Comparison of ENCODE assay signal across 17 cellular contexts in the genomic region with DNA sequence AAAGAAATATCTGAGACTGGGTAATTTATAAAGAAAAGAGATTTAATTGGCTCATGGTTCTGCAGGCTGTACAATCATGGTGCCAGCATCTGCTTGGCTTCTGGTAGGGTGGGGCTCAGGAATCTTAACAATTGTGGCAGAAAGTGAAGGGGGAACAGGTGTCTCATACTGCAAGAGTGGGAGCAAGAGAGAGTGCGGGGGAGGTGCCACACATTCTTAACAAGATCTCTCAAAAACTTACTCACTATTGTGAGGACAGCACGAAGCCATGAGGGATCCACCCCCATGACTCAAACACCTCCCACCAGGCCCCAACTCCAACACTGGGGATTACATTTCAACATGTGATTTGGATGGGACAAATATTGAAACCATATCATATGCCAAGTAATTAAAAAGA.
DNase-seq lines count a peak whose midpoint lies in the region; ATAC-seq and TF ChIP-seq lines count a peak whose summit lies in the region.
"Had no signal": no experiment of that assay in that cellular context is flagged by ENCODE, and none has a peak within 500 bp of the region (broad histone marks: within the 10 kb centered on the region; RNA-seq: fewer than 3 reads in every experiment).

No MANE protein-coding gene starts in this region.

- CTCF ChIA-PET in activated CD4-positive, alpha-beta T cell treated with anti-CD3 and anti-CD28 coated beads for 36 hours (lab: Charles Lee) = no interaction called here
- CTCF ChIA-PET in mammary epithelial cell (lab: Charles Lee; ENCODE audit: low non-redundant PET) (no interaction called here), SK-N-SH (lab: Yijun Ruan, JAX) (no interaction called here)

- H3K27me3 ChIP-seq in mammary epithelial cell (ENCODE audit: insufficient read depth, low read length) (no peaks in the 10 kb centered on the region), SK-N-SH (ENCODE audit: insufficient read depth) (no peaks in the 10 kb centered on the region)
- H3K27me3 ChIP-seq: Peyer's patch had no signal

- DNase-seq in activated CD4-positive, alpha-beta T cell treated with anti-CD3 and anti-CD28 coated beads for 36 hours = peak; percentile 12
- no peak for DNase-seq in activated CD4-positive, alpha-beta T cell treated with anti-CD3 and anti-CD28 coated beads, Interleukin-2, amount 50 U/mL, for 48 hours
- DNase-seq in HT1080 (ENCODE audit: low read depth) (peak; percentile 31), mammary epithelial cell (peak; percentile 72), myocyte (ENCODE audit: low read depth) (peak; percentile 59), NCI-H1105 treated with DMSO at 0.1 percent for 48 hours (lab: John Stamatoyannopoulos, UW) (no peak), SK-N-SH (no peak)
- DNase-seq: AML-193, Caco-2, KBM-7, NCI-H1092, NCI-H1694, NCI-H446 treated with DMSO at 0.1 percent for 48 hours, NCI-H774, SHP77 treated with DMSO at 0.1 percent for 48 hours had no signal

- H3K27ac ChIP-seq in mammary epithelial cell (ENCODE audit: insufficient read depth, low read depth, low read length) (peak overlapping the region; percentile 50), SK-N-SH (ENCODE audit: low read depth in 2 of 2, low read length in 1 of 2) (no peak overlapping the region; a peak in 1 of 4 replicates)
- H3K27ac ChIP-seq: Peyer's patch had no signal

- peaks cover 2% of the 10 kb centered on the region for H3K4me1 Mint-ChIP-seq in activated CD4-positive, alpha-beta T cell treated with anti-CD3 and anti-CD28 coated beads for 36 hours

- H3K4me3 Mint-ChIP-seq in activated CD4-positive, alpha-beta T cell treated with anti-CD3 and anti-CD28 coated beads for 36 hours = no peak overlapping the region

- BruUV-seq in mammary epithelial cell (replicated peaks; lab: Mats Ljungman, UMichigan) = no TSS peak

- intact Hi-C loops in activated CD4-positive, alpha-beta T cell treated with anti-CD3 and anti-CD28 coated beads for 36 hours (cut with DNase I, micrococcal nuclease) = no loop called here
- intact Hi-C loops in mammary epithelial cell (cut with micrococcal nuclease) = loop anchor here (10.0 kb wide), 1 partner anchor 165 kb away; a partner anchor contains a TSS

- H3F3A ChIP-seq in SK-N-SH (replicated peaks; ENCODE audit: insufficient read depth) = peaks cover 3% of the 10 kb centered on the region

- H2AFZ ChIP-seq in mammary epithelial cell (ENCODE audit: low read depth, low read length) (no peak overlapping the region), SK-N-SH (ENCODE audit: low read depth) (no peak overlapping the region)

- H3K9me2 ChIP-seq in SK-N-SH = no peaks in the 10 kb centered on the region

- TF ChIP-seq CTCF in mammary epithelial cell (conservative IDR thresholded peaks at IDR 0.05 in 1 of 2, IDR thresholded peaks at IDR 0.05 in 1 of 2; ENCODE audit: extremely low read depth in 1 of 2, insufficient read depth in 1 of 2, low read depth in 1 of 2, low read length in 2 of 2) (no peak), SK-N-SH (IDR thresholded peaks at IDR 0.05) (no peak)

- H3K9me3 ChIP-seq in mammary epithelial cell (replicated peaks; ENCODE audit: insufficient read depth, low read length) (no peaks in the 10 kb centered on the region), SK-N-SH (no peaks in the 10 kb centered on the region; the same call in 1 of the 2 replicates)
- H3K9me3 ChIP-seq: Peyer's patch had no signal

- H3K4me1 ChIP-seq in mammary epithelial cell (ENCODE audit: insufficient read depth, low read length) (peaks cover 46% of the 10 kb centered on the region), SK-N-SH (ENCODE audit: control insufficient read depth in 1 of 2, insufficient read depth in 2 of 2, low read depth in 1 of 2, low read length in 1 of 2) (peaks cover 0 to 18% of the 10 kb centered on the region in 2 experiments; a peak in 2 of 4 replicates)

- H3K36me3 ChIP-seq in mammary epithelial cell (ENCODE audit: insufficient read depth, low read length) = no peaks in the 10 kb centered on the region
- H3K36me3 ChIP-seq in SK-N-SH (replicated peaks in 1 of 2; ENCODE audit: control insufficient read depth in 1 of 2, insufficient read depth in 2 of 2, low read length in 1 of 2) = peaks cover 0 to 2% of the 10 kb centered on the region in 2 experiments
- H3K36me3 ChIP-seq: Peyer's patch had no signal

- TF ChIP-seq RAD21 in SK-N-SH (IDR thresholded peaks at IDR 0.05; ENCODE audit: low read length) = no peak

- no peaks in the 10 kb centered on the region for H3K79me2 ChIP-seq in mammary epithelial cell (ENCODE audit: insufficient read depth, low read length)
- no peaks in the 10 kb centered on the region for H3K79me2 ChIP-seq in SK-N-SH (ENCODE audit: insufficient read depth)

- H3K4me3 ChIP-seq in mammary epithelial cell (replicated peaks in 1 of 3; ENCODE audit: insufficient read depth in 1 of 3, low read depth in 2 of 3, low read length in 3 of 3) (no peak overlapping the region), SK-N-SH (ENCODE audit: low read depth in 2 of 2, low read length in 1 of 2) (no peak overlapping the region)
- H3K4me3 ChIP-seq: Peyer's patch had no signal

- ATAC-seq in activated CD4-positive, alpha-beta T cell treated with anti-CD3 and anti-CD28 coated beads for 36 hours = no peak
- ATAC-seq in GM18858 (IDR thresholded peaks at IDR 0.05; ENCODE audit: unreplicated experiment) = no peak

- H4K20me1 ChIP-seq in mammary epithelial cell (ENCODE audit: insufficient read depth, low read length) (no peaks in the 10 kb centered on the region), SK-N-SH (ENCODE audit: insufficient read depth) (no peaks in the 10 kb centered on the region)

- H3K9ac ChIP-seq in mammary epithelial cell (ENCODE audit: insufficient read depth, low read length) (no peak overlapping the region), SK-N-SH (no peak overlapping the region)

- peaks cover 6% of the 10 kb centered on the region for H3K9me3 Mint-ChIP-seq in activated CD4-positive, alpha-beta T cell treated with anti-CD3 and anti-CD28 coated beads for 36 hours (ENCODE audit: low read depth)

- POLR2A ChIA-PET in activated CD4-positive, alpha-beta T cell treated with anti-CD3 and anti-CD28 coated beads for 36 hours (lab: Charles Lee) = no interaction called here
- POLR2A ChIA-PET in SK-N-SH (lab: Yijun Ruan, JAX) = no interaction called here

- dilution Hi-C loops in mammary epithelial cell (cut with HindIII; ENCODE audit: low sequenced_read_pairs) = no loop called here

- no peak for TF ChIP-seq EP300 in SK-N-SH (IDR thresholded peaks at IDR 0.05; ENCODE audit: borderline replicate concordance in 1 of 2, low read depth in 1 of 2, low read length in 1 of 2)

- H3K36me3 Mint-ChIP-seq in activated CD4-positive, alpha-beta T cell treated with anti-CD3 and anti-CD28 coated beads for 36 hours (ENCODE audit: low read depth) = no peaks in the 10 kb centered on the region

- H3K4me2 ChIP-seq in mammary epithelial cell (ENCODE audit: insufficient read depth, low read depth, low read length) (no peak overlapping the region), SK-N-SH (no peak overlapping the region)

- H3K27ac Mint-ChIP-seq in activated CD4-positive, alpha-beta T cell treated with anti-CD3 and anti-CD28 coated beads for 36 hours = no peak overlapping the region

- in situ Hi-C loops in mammary epithelial cell (cut with MboI; ENCODE audit: low sequenced_read_pairs in 2 of 2) = no loop called here

- H3K27me3 Mint-ChIP-seq in activated CD4-positive, alpha-beta T cell treated with anti-CD3 and anti-CD28 coated beads for 36 hours = peaks cover 7% of the 10 kb centered on the region

- 49% methylated on average over 2 of the region's 2 CpGs for WGBS in mammary epithelial cell (ENCODE audit: low coverage, missing lambda C conversion rate)
- 85% methylated on average over 2 of the region's 2 CpGs for WGBS in SK-N-SH (ENCODE audit: low lambda C conversion rate)

TF ChIP-seq in SK-N-SH, 30 proteins besides CTCF, POLR2A, EP300 and RAD21 (continues in another document):
- TF ChIP-seq TCF12 (IDR thresholded peaks at IDR 0.05) (no peak), FOXM1 (IDR thresholded peaks at IDR 0.05; ENCODE audit: low read depth) (no peak), FOSL2 (IDR thresholded peaks at IDR 0.05; ENCODE audit: borderline replicate concordance, low read depth) (no peak), GATA2 (CRISPR knock-in tag; IDR thresholded peaks at IDR 0.05) (no peak), SMC3 (IDR thresholded peaks at IDR 0.05; ENCODE audit: low read depth, low read length) (no peak), ELF1 (IDR thresholded peaks at IDR 0.05) (no peak), GABPA (IDR thresholded peaks at IDR 0.05; ENCODE audit: low read depth) (no peak), NRF1 (IDR thresholded peaks at IDR 0.05; ENCODE audit: low read depth, low read length) (no peak), MEF2A (IDR thresholded peaks at IDR 0.05; ENCODE audit: borderline replicate concordance, low read depth) (no peak), EZH2phosphoT487 (IDR thresholded peaks at IDR 0.05; ENCODE audit: borderline replicate concordance, low read depth) (no peak), RXRA (IDR thresholded peaks at IDR 0.05; ENCODE audit: borderline replicate concordance, low read depth) (no peak), YY1 (IDR thresholded peaks at IDR 0.05; ENCODE audit: low read depth) (no peak), FOXJ3 (CRISPR knock-in tag; IDR thresholded peaks at IDR 0.05) (no peak)
- TF ChIP-seq, protein P1, sequence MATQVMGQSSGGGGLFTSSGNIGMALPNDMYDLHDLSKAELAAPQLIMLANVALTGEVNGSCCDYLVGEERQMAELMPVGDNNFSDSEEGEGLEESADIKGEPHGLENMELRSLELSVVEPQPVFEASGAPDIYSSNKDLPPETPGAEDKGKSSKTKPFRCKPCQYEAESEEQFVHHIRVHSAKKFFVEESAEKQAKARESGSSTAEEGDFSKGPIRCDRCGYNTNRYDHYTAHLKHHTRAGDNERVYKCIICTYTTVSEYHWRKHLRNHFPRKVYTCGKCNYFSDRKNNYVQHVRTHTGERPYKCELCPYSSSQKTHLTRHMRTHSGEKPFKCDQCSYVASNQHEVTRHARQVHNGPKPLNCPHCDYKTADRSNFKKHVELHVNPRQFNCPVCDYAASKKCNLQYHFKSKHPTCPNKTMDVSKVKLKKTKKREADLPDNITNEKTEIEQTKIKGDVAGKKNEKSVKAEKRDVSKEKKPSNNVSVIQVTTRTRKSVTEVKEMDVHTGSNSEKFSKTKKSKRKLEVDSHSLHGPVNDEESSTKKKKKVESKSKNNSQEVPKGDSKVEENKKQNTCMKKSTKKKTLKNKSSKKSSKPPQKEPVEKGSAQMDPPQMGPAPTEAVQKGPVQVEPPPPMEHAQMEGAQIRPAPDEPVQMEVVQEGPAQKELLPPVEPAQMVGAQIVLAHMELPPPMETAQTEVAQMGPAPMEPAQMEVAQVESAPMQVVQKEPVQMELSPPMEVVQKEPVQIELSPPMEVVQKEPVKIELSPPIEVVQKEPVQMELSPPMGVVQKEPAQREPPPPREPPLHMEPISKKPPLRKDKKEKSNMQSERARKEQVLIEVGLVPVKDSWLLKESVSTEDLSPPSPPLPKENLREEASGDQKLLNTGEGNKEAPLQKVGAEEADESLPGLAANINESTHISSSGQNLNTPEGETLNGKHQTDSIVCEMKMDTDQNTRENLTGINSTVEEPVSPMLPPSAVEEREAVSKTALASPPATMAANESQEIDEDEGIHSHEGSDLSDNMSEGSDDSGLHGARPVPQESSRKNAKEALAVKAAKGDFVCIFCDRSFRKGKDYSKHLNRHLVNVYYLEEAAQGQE (IDR thresholded peaks at IDR 0.05; ENCODE audit: low read depth, low read length) = no peak

Comparison
In these comparisons a context has a peak if more than half of its experiments do, and no peak if none do; other contexts are left out.
1. DNase-seq: peak in activated CD4-positive, alpha-beta T cell treated with anti-CD3 and anti-CD28 coated beads for 36 hours (single experiment), HT1080 (single experiment), mammary epithelial cell (single experiment) and myocyte (single experiment); none in activated CD4-positive, alpha-beta T cell treated with anti-CD3 and anti-CD28 coated beads, Interleukin-2, amount 50 U/mL, for 48 hours (0 of 2), NCI-H1105 treated with DMSO at 0.1 percent for 48 hours (single experiment) and SK-N-SH (single experiment).